ENCODE assay signal across 7 cellular contexts in genomic region chr2:139209586-139209985, GRCh38.
"Had no signal": no experiment of that assay in that cellular context is flagged by ENCODE, and none has a peak within 500 bp of the region (broad histone marks: within the 10 kb centered on the region; RNA-seq: fewer than 3 reads in every experiment).

No MANE protein-coding gene starts in this region.

- DNase-seq: GM23248, GOT3, H9, HCEC 1CT, KG1 had no signal

- H3K4me3 ChIP-seq: GM23248 had no signal

- FAIRE-seq: H54 had no signal

- H3K9ac ChIP-seq: GM23248 had no signal

- H3K27ac ChIP-seq: GM23248, HL-60 had no signal

- H2AFZ ChIP-seq: GM23248 had no signal
